ENCODE assay signal across 14 cellular contexts in the genomic region with DNA sequence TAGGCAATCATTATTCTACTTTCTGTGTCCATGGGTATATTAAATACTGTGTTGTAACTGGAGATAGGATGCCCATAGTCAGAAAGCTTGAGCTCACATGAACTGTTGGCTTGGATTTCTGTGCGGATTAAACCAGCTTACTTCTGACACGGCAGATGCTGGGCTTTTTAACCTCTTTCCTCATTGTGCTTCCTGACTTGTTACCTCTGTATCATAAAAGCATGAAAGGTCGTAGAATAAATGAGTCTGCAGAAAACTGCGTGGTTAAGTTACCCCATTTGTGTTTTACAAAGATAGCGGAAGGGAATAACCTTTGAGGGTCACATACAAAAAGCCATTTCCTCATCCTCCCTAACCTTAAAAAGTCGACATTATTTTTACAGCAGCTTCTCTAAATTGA.
A peak's percentile ranks its signal among the peaks of the same experiment; 100 is the strongest.
DNase-seq lines count a peak whose midpoint lies in the region; ATAC-seq and TF ChIP-seq lines count a peak whose summit lies in the region.
"Had no signal": no experiment of that assay in that cellular context is flagged by ENCODE, and none has a peak within 500 bp of the region (broad histone marks: within the 10 kb centered on the region; RNA-seq: fewer than 3 reads in every experiment).

No MANE protein-coding gene starts in this region.

- H3K4me3 ChIP-seq in OCI-LY1 (ENCODE audit: low read depth, low read length, poor library complexity, severe bottlenecking) (no peak overlapping the region), esophagus squamous epithelium (no peak overlapping the region), sigmoid colon (no peak overlapping the region)
- H3K4me3 ChIP-seq: GM23338 had no signal

- ATAC-seq in activated T-cell treated with anti-CD3 and anti-CD28 coated beads, Interleukin-2, amount 50 U/mL, for 72 hours (replicated peaks in 1 of 2): no peak
- ATAC-seq: GM23338 had no signal

- peaks cover 2% of the 10 kb centered on the region in 2 donors for H3K36me3 Mint-ChIP-seq in activated T-cell treated with anti-CD3 and anti-CD28 coated beads, Interleukin-2, amount 50 U/mL, for 72 hours (ENCODE audit: insufficient read depth in 2 of 2)
- H3K36me3 Mint-ChIP-seq in CD14-positive monocyte: no peaks in the 10 kb centered on the region

- intact Hi-C loops in esophagus squamous epithelium (cut with DNase I): no loop called here
- intact Hi-C loops in sigmoid colon (cut with DNase I): no loop called here
- intact Hi-C loops in CD14-positive monocyte (cut with micrococcal nuclease): no loop called here

- no peaks in the 10 kb centered on the region for H3K79me2 ChIP-seq in OCI-LY1 (ENCODE audit: insufficient read depth, low read length)

- TF ChIP-seq EP300 in sigmoid colon (IDR thresholded peaks at IDR 0.05): no peak

- H3K36me3 ChIP-seq in OCI-LY1 (ENCODE audit: insufficient read depth, low read length): no peaks in the 10 kb centered on the region
- no peaks in the 10 kb centered on the region for H3K36me3 ChIP-seq in esophagus squamous epithelium
- H3K36me3 ChIP-seq in sigmoid colon: no peaks in the 10 kb centered on the region

- TF ChIP-seq CTCF in OCI-LY1 (IDR thresholded peaks at IDR 0.05; ENCODE audit: low read length) (no peak), esophagus squamous epithelium (IDR thresholded peaks at IDR 0.05) (no peak), sigmoid colon (IDR thresholded peaks at IDR 0.05) (no peak), CD14-positive monocyte (IDR thresholded peaks at IDR 0.05) (no peak)

- H3K9me3 ChIP-seq in OCI-LY1 (ENCODE audit: low read length) (no peaks in the 10 kb centered on the region), esophagus squamous epithelium (no peaks in the 10 kb centered on the region), sigmoid colon (no peaks in the 10 kb centered on the region)

- DNase-seq in activated T-cell treated with anti-CD3 and anti-CD28 coated beads, Interleukin-2, amount 50 U/mL, for 72 hours: no peak
- DNase-seq in activated T-cell treated with anti-CD3 and anti-CD28 coated beads for 4 hours (no peak), esophagus squamous epithelium (lab: John Stamatoyannopoulos, UW) (no peak), sigmoid colon (no peak), AG08395 (ENCODE audit: low spot score) (no peak), CD14-positive monocyte (ENCODE audit: low spot score) (no peak)
- DNase-seq in activated CD4-positive, alpha-beta T cell treated with anti-CD3 and anti-CD28 coated beads, Interleukin-2, amount 50 U/mL, for 4 hours: no peak
- DNase-seq: activated CD4-positive, alpha-beta T cell treated with anti-CD3 and anti-CD28 coated beads for 1 hour; DMS153; islet precursor cell; NCI-H1105 treated with DMSO at 0.1 percent for 48 hours; NCI-H748 treated with DMSO at 0.1 percent for 48 hours had no signal

- H3K9me3 Mint-ChIP-seq in activated T-cell treated with anti-CD3 and anti-CD28 coated beads, Interleukin-2, amount 50 U/mL, for 72 hours: peaks cover 0 to 2% of the 10 kb centered on the region in 2 donors
- no peaks in the 10 kb centered on the region for H3K9me3 Mint-ChIP-seq in CD14-positive monocyte
- H3K9me3 Mint-ChIP-seq: GM23338 had no signal

- 25 to 29% methylated on average over 6 of the region's 6 CpGs for WGBS in esophagus squamous epithelium, 2 donors
- 30 to 48% methylated on average over 6 of the region's 6 CpGs for WGBS in sigmoid colon, 2 donors

- peaks cover 34% of the 10 kb centered on the region for H3K4me1 Mint-ChIP-seq in activated T-cell treated with anti-CD3 and anti-CD28 coated beads, Interleukin-2, amount 50 U/mL, for 72 hours (ENCODE audit: low read depth)
- H3K4me1 Mint-ChIP-seq in CD14-positive monocyte: peaks cover 17% of the 10 kb centered on the region

- no peaks in the 10 kb centered on the region for H3K27me3 Mint-ChIP-seq in activated T-cell treated with anti-CD3 and anti-CD28 coated beads, Interleukin-2, amount 50 U/mL, for 72 hours (ENCODE audit: low read depth)
- peaks cover 0 to 5% (median 0%) of the 10 kb centered on the region in 3 donors for H3K27me3 Mint-ChIP-seq in CD14-positive monocyte (ENCODE audit: low read depth in 3 of 3)

- no peak for TF ChIP-seq POLR2A in esophagus squamous epithelium (IDR thresholded peaks at IDR 0.05)
- TF ChIP-seq POLR2A in sigmoid colon (IDR thresholded peaks at IDR 0.05): no peak

- H3K27me3 ChIP-seq in OCI-LY1 (ENCODE audit: insufficient read depth, low read length) (no peaks in the 10 kb centered on the region), esophagus squamous epithelium (no peaks in the 10 kb centered on the region), sigmoid colon (no peaks in the 10 kb centered on the region)

- no peak overlapping the region for H2AFZ ChIP-seq in OCI-LY1 (ENCODE audit: low read length)
- H2AFZ ChIP-seq: GM23338 had no signal

- H4K20me1 ChIP-seq in OCI-LY1 (ENCODE audit: insufficient read depth, low read length): no peaks in the 10 kb centered on the region

- peak overlapping the region; percentile 41 for H3K27ac ChIP-seq in OCI-LY1 (ENCODE audit: low read depth, low read length, poor library complexity, severe bottlenecking)
- peak overlapping the region in 3 of 4 donors; percentile 46 to 62 (median 49) for H3K27ac ChIP-seq in esophagus squamous epithelium
- peak overlapping the region; percentile 38 to 76 (median 52) for H3K27ac ChIP-seq in sigmoid colon

- H3K4me1 ChIP-seq in OCI-LY1 (ENCODE audit: insufficient read depth, low read length, severe bottlenecking): peaks cover 40% of the 10 kb centered on the region
- H3K4me1 ChIP-seq in esophagus squamous epithelium: peaks cover 0 to 25% (median 0%) of the 10 kb centered on the region in 3 donors
- peaks cover 0 to 21% (median 14%) of the 10 kb centered on the region in 4 donors for H3K4me1 ChIP-seq in sigmoid colon

- H3K9me2 ChIP-seq in OCI-LY1 (ENCODE audit: low read depth, low read length): no peaks in the 10 kb centered on the region

- peak overlapping the region; percentile 23; the same call in 1 of the 2 replicates for H3K9ac ChIP-seq in OCI-LY1 (ENCODE audit: low read length)

- H3F3A ChIP-seq in OCI-LY1 (ENCODE audit: insufficient read depth, low read length): no peaks in the 10 kb centered on the region

- peak overlapping the region; percentile 75 for H3K27ac Mint-ChIP-seq in activated T-cell treated with anti-CD3 and anti-CD28 coated beads, Interleukin-2, amount 50 U/mL, for 72 hours
- H3K27ac Mint-ChIP-seq in CD14-positive monocyte: peak overlapping the region in 3 of 7 donors; percentile 25 to 56 (median 56)
- H3K27ac Mint-ChIP-seq: GM23338 had no signal

- peak overlapping the region; percentile 42 for H3K4me2 ChIP-seq in OCI-LY1 (ENCODE audit: low read length)
- H3K4me2 ChIP-seq: GM23338 had no signal

- H3K4me3 Mint-ChIP-seq in activated T-cell treated with anti-CD3 and anti-CD28 coated beads, Interleukin-2, amount 50 U/mL, for 72 hours: peak overlapping the region; percentile 29 to 60
- peak overlapping the region in 1 of 2 donors; percentile 15 for H3K4me3 Mint-ChIP-seq in CD14-positive monocyte
- H3K4me3 Mint-ChIP-seq: GM23338 had no signal
